Comparison of ENCODE assay signal across 8 cellular contexts in the genomic region with DNA sequence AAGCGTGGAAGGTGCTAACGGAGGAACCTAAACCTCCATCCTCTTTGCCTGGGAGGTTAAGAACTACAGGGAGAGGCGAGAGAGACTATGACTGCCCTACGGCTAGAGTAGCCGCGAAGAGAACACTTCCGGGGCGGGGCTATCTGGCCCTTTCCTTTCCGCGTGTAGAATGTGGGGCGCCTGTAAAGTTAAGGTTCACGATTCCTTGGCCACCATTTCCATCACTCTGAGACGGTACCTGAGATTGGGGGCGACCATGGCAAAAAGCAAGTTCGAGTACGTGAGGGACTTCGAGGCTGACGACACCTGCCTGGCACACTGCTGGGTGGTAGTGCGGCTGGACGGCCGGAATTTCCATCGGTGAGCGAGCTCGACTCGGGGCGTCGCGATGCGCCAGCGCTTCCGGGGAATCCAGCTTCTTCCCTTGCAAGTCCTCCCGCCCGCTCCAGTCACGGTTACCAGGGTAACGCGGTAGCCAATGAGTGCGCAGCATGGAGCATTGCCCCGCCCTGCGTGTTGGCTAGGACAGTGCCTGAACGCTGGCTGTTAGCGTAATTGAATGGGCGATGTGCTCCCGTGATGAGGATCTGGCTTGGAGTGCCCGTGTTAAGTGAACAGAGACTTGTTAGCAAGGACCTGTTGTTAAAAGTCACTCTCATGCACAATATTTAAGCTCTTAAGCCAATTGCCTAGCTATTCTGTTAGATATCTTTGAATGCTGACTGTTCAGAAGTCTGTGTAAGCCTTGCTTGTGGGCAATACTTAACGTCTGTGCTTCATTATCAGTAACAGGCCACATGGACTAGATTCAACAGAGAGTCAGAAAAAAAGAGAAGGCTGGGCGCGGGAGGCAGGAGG. TPM values are rescaled to one million over a fixed set of nuclear protein-coding genes. Genes with fewer than 3 reads are reported as not detected.
A peak's percentile ranks its signal among the peaks of the same experiment; 100 is the strongest.
DNase-seq lines count a peak whose midpoint lies in the region; ATAC-seq and TF ChIP-seq lines count a peak whose summit lies in the region.

A gene (plus strand): TSS at position 149 of the 858 bp plus-strand sequence. CDS start 21 bp downstream, at position 170.

- 0% methylated on average over 15 to 22 of the region's 47 CpGs for WGBS in gastroesophageal sphincter (ENCODE audit: low coverage in 1 of 2), 2 donors
- WGBS in suprapubic skin = 2% methylated on average over 45 of the region's 47 CpGs

- H3K4me3 ChIP-seq in NB4 (ENCODE audit: low read depth, low read length) = peak within 1 kb of the TSS; percentile 89
- H3K4me3 ChIP-seq in SK-N-MC = peak within 1 kb of the TSS; percentile 96
- peak within 1 kb of the TSS; percentile 66 to 69 for H3K4me3 ChIP-seq in gastroesophageal sphincter
- H3K4me3 ChIP-seq in suprapubic skin = peak within 1 kb of the TSS; percentile 74

- CTCF ChIA-PET in activated naive CD4-positive, alpha-beta T cell treated with anti-CD3 and anti-CD28 coated beads, Interleukin-2, amount 10 ng/mL, durations not matched to agents 7 days and 5 days (lab: Charles Lee) = interaction anchor here (0.8 to 2.8 kb wide), 6 partner anchors 12 to 300 kb away, joined by 3 to 16 read pairs (median 3); a partner anchor contains a TSS

- peak within 1 kb of the TSS; percentile 85; the same call in 1 of the 2 replicates for H3K27ac ChIP-seq in SK-N-MC
- peak within 1 kb of the TSS; percentile 84 to 96 (median 94) for H3K27ac ChIP-seq in gastroesophageal sphincter
- H3K27ac ChIP-seq in suprapubic skin = peak within 1 kb of the TSS; percentile 94

- ATAC-seq in gastroesophageal sphincter = peak; percentile 99

- H3K9me3 Mint-ChIP-seq in HFFc6 = no peaks in the 10 kb centered on the region
- H3K9me3 Mint-ChIP-seq in activated naive CD4-positive, alpha-beta T cell treated with anti-CD3 and anti-CD28 coated beads, Interleukin-2, amount 10 ng/mL, durations not matched to agents 7 days and 5 days = no peaks in the 10 kb centered on the region

- H3K27me3 ChIP-seq in gastroesophageal sphincter = no peaks in the 10 kb centered on the region
- no peaks in the 10 kb centered on the region for H3K27me3 ChIP-seq in suprapubic skin

- no peaks in the 10 kb centered on the region for H3K9me3 ChIP-seq in SK-N-MC (ENCODE audit: low read depth, low read length)
- no peaks in the 10 kb centered on the region for H3K9me3 ChIP-seq in gastroesophageal sphincter
- H3K9me3 ChIP-seq in suprapubic skin = no peaks in the 10 kb centered on the region

- no peaks in the 10 kb centered on the region for H3K27me3 Mint-ChIP-seq in HFFc6 (ENCODE audit: insufficient read depth)
- no peaks in the 10 kb centered on the region for H3K27me3 Mint-ChIP-seq in activated naive CD4-positive, alpha-beta T cell treated with anti-CD3 and anti-CD28 coated beads, Interleukin-2, amount 10 ng/mL, durations not matched to agents 7 days and 5 days

- H3K36me3 ChIP-seq in SK-N-MC (ENCODE audit: insufficient read depth, low read length) = peaks cover 21% of the 10 kb centered on the region
- peaks cover 0 to 35% of the 10 kb centered on the region in 2 donors for H3K36me3 ChIP-seq in gastroesophageal sphincter
- peaks cover 29% of the 10 kb centered on the region for H3K36me3 ChIP-seq in suprapubic skin

- no peak for TF ChIP-seq EP300 in gastroesophageal sphincter (IDR thresholded peaks at IDR 0.05)
- TF ChIP-seq EP300 in suprapubic skin (IDR thresholded peaks at IDR 0.05) = no peak

- peak within 1 kb of the TSS; percentile 87 for H3K9ac ChIP-seq in SK-N-MC (ENCODE audit: insufficient read length)

- H3K27ac Mint-ChIP-seq in HFFc6 = peak within 1 kb of the TSS; percentile 99
- peak within 1 kb of the TSS; percentile 96 for H3K27ac Mint-ChIP-seq in activated naive CD4-positive, alpha-beta T cell treated with anti-CD3 and anti-CD28 coated beads, Interleukin-2, amount 10 ng/mL, durations not matched to agents 7 days and 5 days

- peak; percentile 92 for DNase-seq in GM04503 (ENCODE audit: low read depth)
- peak; percentile 99 for DNase-seq in HFFc6
- DNase-seq in NB4 (ENCODE audit: low read depth) = peak; percentile 96
- peak; percentile 87 for DNase-seq in SK-N-MC (ENCODE audit: low read depth, low spot score)
- DNase-seq in activated naive CD4-positive, alpha-beta T cell treated with anti-CD3 and anti-CD28 coated beads, Interleukin-2, amount 10 ng/mL, durations not matched to agents 7 days and 5 days = peak; percentile 99
- DNase-seq in non-pigmented ciliary epithelial cell (ENCODE audit: low read depth) = peak; percentile 93
- peak; percentile 99 to 100 for DNase-seq in suprapubic skin (ENCODE audit: low spot score in 2 of 2)

- peaks cover 0 to 12% (median 3%) of the 10 kb centered on the region in 3 donors for H3K4me1 ChIP-seq in gastroesophageal sphincter
- peaks cover 13% of the 10 kb centered on the region for H3K4me1 ChIP-seq in suprapubic skin

- H3K4me1 Mint-ChIP-seq in HFFc6 (ENCODE audit: low read depth) = peaks cover 27% of the 10 kb centered on the region
- H3K4me1 Mint-ChIP-seq in activated naive CD4-positive, alpha-beta T cell treated with anti-CD3 and anti-CD28 coated beads, Interleukin-2, amount 10 ng/mL, durations not matched to agents 7 days and 5 days = peaks cover 22% of the 10 kb centered on the region

- TF ChIP-seq POLR2A in NB4 (IDR thresholded peaks at IDR 0.05; ENCODE audit: extremely low read depth, insufficient read length) (peak; percentile 58), gastroesophageal sphincter (IDR thresholded peaks at IDR 0.05) (peak; percentile 52 to 60), suprapubic skin (IDR thresholded peaks at IDR 0.05) (peak; percentile 44 to 61)

- TF ChIP-seq CTCF in HFFc6 (IDR thresholded peaks at IDR 0.05) = no peak
- no peak for TF ChIP-seq CTCF in NB4 (IDR thresholded peaks at IDR 0.05; ENCODE audit: low read depth, low read length)
- TF ChIP-seq CTCF in gastroesophageal sphincter (IDR thresholded peaks at IDR 0.05) = no peak
- no peak for TF ChIP-seq CTCF in suprapubic skin (IDR thresholded peaks at IDR 0.05)

- peak within 1 kb of the TSS; percentile 100 for H3K4me3 Mint-ChIP-seq in HFFc6
- H3K4me3 Mint-ChIP-seq in activated naive CD4-positive, alpha-beta T cell treated with anti-CD3 and anti-CD28 coated beads, Interleukin-2, amount 10 ng/mL, durations not matched to agents 7 days and 5 days = peak within 1 kb of the TSS; percentile 95

- H3K36me3 Mint-ChIP-seq in HFFc6 (ENCODE audit: low read depth) = peaks cover 9% of the 10 kb centered on the region
- peaks cover 20% of the 10 kb centered on the region for H3K36me3 Mint-ChIP-seq in activated naive CD4-positive, alpha-beta T cell treated with anti-CD3 and anti-CD28 coated beads, Interleukin-2, amount 10 ng/mL, durations not matched to agents 7 days and 5 days

RNA-seq across cellular contexts. Expression of the gene that starts here (rescaled TPM):
- total RNA-seq in HFFc6 (2021; fragmentation: NEBNext Ultra II Directional; extraction: Animal tissue kit (Norgen Biotek cat#: 25700)) = 10 to 100 TPM; 13.2 to 16.1 (median 13.5) TPM
- total RNA-seq in gastroesophageal sphincter (10 to 100 TPM; 13.2 to 20.3 (median 15.5) TPM), suprapubic skin (10 to 100 TPM in 2 of 4 donors, 1 to 10 TPM in 2; 5.1 to 14.5 (median 11.0) TPM)

Comparison
In these comparisons a context has a peak if more than half of its experiments do, and no peak if none do; other contexts are left out.
1. Peak in every context shown above with its lines: DNase-seq, ATAC-seq, H3K4me3 ChIP-seq and H3K27ac ChIP-seq.